1 cellular context compared by ENCODE assay signal in the genomic region with DNA sequence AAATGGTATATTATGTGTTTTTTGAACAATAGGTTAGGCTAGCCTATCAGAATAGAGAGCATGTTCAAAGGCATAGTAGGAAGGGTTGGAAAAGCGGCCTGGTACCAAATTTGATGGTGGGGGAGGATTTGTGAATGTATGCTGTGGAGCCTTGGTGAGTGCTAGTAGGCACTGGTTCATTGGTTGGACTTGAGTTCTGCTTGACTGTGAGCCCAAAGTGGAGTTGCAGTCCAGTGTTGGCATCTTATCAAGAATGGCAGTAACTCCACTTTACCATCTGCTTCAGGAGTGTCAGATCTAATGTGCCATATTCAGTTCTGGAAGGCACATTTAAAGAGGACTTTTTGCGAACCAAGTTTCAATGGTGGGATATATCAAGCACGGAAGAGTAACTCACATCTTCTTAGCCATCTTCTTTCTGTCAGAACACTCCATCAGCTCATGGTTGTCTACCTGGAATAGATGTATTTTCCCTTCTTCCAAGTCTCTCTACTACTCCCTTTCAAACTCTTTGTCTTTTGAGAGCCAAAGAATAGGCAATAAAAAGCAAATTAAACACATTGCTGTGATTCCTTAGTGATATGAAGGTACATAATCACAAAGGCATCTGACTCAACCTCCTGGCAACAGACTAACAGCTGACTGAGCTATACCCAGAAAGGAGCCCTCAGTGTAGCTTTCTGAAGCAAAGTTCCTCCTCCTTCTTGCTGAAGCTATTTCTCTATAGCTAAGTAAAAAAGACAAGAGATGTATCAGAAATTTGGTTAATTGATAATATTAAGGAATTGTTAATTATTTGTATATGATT.
TF ChIP-seq lines count a peak whose summit lies in the region.

No MANE protein-coding gene starts in this region.

TF ChIP-seq in WTC11, 78 proteins besides CTCF, POLR2A, EP300 and RAD21 (continued from another document):
- TF ChIP-seq, protein P1, sequence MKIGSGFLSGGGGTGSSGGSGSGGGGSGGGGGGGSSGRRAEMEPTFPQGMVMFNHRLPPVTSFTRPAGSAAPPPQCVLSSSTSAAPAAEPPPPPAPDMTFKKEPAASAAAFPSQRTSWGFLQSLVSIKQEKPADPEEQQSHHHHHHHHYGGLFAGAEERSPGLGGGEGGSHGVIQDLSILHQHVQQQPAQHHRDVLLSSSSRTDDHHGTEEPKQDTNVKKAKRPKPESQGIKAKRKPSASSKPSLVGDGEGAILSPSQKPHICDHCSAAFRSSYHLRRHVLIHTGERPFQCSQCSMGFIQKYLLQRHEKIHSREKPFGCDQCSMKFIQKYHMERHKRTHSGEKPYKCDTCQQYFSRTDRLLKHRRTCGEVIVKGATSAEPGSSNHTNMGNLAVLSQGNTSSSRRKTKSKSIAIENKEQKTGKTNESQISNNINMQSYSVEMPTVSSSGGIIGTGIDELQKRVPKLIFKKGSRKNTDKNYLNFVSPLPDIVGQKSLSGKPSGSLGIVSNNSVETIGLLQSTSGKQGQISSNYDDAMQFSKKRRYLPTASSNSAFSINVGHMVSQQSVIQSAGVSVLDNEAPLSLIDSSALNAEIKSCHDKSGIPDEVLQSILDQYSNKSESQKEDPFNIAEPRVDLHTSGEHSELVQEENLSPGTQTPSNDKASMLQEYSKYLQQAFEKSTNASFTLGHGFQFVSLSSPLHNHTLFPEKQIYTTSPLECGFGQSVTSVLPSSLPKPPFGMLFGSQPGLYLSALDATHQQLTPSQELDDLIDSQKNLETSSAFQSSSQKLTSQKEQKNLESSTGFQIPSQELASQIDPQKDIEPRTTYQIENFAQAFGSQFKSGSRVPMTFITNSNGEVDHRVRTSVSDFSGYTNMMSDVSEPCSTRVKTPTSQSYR (CRISPR knock-in tag; IDR thresholded peaks at IDR 0.05): no peak
- TF ChIP-seq, protein P2, sequence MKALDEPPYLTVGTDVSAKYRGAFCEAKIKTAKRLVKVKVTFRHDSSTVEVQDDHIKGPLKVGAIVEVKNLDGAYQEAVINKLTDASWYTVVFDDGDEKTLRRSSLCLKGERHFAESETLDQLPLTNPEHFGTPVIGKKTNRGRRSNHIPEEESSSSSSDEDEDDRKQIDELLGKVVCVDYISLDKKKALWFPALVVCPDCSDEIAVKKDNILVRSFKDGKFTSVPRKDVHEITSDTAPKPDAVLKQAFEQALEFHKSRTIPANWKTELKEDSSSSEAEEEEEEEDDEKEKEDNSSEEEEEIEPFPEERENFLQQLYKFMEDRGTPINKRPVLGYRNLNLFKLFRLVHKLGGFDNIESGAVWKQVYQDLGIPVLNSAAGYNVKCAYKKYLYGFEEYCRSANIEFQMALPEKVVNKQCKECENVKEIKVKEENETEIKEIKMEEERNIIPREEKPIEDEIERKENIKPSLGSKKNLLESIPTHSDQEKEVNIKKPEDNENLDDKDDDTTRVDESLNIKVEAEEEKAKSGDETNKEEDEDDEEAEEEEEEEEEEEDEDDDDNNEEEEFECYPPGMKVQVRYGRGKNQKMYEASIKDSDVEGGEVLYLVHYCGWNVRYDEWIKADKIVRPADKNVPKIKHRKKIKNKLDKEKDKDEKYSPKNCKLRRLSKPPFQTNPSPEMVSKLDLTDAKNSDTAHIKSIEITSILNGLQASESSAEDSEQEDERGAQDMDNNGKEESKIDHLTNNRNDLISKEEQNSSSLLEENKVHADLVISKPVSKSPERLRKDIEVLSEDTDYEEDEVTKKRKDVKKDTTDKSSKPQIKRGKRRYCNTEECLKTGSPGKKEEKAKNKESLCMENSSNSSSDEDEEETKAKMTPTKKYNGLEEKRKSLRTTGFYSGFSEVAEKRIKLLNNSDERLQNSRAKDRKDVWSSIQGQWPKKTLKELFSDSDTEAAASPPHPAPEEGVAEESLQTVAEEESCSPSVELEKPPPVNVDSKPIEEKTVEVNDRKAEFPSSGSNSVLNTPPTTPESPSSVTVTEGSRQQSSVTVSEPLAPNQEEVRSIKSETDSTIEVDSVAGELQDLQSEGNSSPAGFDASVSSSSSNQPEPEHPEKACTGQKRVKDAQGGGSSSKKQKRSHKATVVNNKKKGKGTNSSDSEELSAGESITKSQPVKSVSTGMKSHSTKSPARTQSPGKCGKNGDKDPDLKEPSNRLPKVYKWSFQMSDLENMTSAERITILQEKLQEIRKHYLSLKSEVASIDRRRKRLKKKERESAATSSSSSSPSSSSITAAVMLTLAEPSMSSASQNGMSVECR (CRISPR knock-in tag; IDR thresholded peaks at IDR 0.05; ENCODE audit: borderline replicate concordance): no peak
- TF ChIP-seq JAZF1 (CRISPR knock-in tag; IDR thresholded peaks at IDR 0.05): no peak
- TF ChIP-seq CBFB (CRISPR knock-in tag; IDR thresholded peaks at IDR 0.05; ENCODE audit: low read depth): no peak
TF ChIP-seq in WTC11: peak in this region for 0.
